Comparison of ENCODE assay signal across 2 cellular contexts in the genomic region with DNA sequence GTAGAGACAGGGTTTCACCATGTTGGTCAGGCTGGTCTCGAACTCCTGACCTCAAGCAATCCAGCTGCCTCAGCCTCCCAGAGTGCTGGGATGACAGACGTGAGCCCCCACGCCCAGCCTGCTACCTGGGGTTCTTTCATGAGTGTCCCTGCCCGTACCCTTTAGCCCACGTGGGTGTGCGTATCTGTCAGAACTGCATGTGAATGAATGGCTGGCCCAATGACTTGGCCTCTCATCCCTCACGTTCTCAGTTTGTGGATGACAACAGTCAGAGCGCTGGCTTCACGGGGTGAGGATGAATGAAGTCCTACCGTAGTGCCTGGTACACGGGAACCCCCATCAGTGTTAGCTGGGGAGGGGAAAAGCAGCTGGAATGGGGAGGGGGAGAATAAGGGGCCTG.
TF ChIP-seq lines count a peak whose summit lies in the region.

No MANE protein-coding gene starts in this region.

TF ChIP-seq in A549, 52 proteins besides CTCF, POLR2A, EP300 and RAD21:
- TF ChIP-seq RFX5 (IDR thresholded peaks at IDR 0.05) (no peak), TP53 (CRISPR knock-in tag; IDR thresholded peaks at IDR 0.05) (no peak), TFCP2L1 (CRISPR knock-in tag; IDR thresholded peaks at IDR 0.05) (no peak), RNF2 (IDR thresholded peaks at IDR 0.05; ENCODE audit: borderline replicate concordance, low read depth) (no peak), HDAC2 (IDR thresholded peaks at IDR 0.05) (no peak), JUNB (IDR thresholded peaks at IDR 0.05) (no peak), RCOR1 (IDR thresholded peaks at IDR 0.05; ENCODE audit: low read depth, low read length) (no peak)
- TF ChIP-seq, protein P1, sequence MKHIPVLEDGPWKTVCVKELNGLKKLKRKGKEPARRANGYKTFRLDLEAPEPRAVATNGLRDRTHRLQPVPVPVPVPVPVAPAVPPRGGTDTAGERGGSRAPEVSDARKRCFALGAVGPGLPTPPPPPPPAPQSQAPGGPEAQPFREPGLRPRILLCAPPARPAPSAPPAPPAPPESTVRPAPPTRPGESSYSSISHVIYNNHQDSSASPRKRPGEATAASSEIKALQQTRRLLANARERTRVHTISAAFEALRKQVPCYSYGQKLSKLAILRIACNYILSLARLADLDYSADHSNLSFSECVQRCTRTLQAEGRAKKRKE (CRISPR knock-in tag; IDR thresholded peaks at IDR 0.05; ENCODE audit: low read depth): no peak
- TF ChIP-seq, protein P2, sequence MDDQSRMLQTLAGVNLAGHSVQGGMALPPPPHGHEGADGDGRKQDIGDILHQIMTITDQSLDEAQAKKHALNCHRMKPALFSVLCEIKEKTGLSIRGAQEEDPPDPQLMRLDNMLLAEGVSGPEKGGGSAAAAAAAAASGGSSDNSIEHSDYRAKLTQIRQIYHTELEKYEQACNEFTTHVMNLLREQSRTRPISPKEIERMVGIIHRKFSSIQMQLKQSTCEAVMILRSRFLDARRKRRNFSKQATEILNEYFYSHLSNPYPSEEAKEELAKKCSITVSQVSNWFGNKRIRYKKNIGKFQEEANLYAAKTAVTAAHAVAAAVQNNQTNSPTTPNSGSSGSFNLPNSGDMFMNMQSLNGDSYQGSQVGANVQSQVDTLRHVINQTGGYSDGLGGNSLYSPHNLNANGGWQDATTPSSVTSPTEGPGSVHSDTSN (IDR thresholded peaks at IDR 0.05): no peak
TF ChIP-seq in A549: peak in this region for 0.

TF ChIP-seq in neural cell, 6 proteins besides CTCF, POLR2A, EP300 and RAD21:
- no peak for TF ChIP-seq TAF1 (IDR thresholded peaks at IDR 0.05; ENCODE audit: low read depth)
- TF ChIP-seq SMC3 (conservative IDR thresholded peaks at IDR 0.05; ENCODE audit: poor library complexity): no peak
- TF ChIP-seq, protein P3, sequence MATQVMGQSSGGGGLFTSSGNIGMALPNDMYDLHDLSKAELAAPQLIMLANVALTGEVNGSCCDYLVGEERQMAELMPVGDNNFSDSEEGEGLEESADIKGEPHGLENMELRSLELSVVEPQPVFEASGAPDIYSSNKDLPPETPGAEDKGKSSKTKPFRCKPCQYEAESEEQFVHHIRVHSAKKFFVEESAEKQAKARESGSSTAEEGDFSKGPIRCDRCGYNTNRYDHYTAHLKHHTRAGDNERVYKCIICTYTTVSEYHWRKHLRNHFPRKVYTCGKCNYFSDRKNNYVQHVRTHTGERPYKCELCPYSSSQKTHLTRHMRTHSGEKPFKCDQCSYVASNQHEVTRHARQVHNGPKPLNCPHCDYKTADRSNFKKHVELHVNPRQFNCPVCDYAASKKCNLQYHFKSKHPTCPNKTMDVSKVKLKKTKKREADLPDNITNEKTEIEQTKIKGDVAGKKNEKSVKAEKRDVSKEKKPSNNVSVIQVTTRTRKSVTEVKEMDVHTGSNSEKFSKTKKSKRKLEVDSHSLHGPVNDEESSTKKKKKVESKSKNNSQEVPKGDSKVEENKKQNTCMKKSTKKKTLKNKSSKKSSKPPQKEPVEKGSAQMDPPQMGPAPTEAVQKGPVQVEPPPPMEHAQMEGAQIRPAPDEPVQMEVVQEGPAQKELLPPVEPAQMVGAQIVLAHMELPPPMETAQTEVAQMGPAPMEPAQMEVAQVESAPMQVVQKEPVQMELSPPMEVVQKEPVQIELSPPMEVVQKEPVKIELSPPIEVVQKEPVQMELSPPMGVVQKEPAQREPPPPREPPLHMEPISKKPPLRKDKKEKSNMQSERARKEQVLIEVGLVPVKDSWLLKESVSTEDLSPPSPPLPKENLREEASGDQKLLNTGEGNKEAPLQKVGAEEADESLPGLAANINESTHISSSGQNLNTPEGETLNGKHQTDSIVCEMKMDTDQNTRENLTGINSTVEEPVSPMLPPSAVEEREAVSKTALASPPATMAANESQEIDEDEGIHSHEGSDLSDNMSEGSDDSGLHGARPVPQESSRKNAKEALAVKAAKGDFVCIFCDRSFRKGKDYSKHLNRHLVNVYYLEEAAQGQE (IDR thresholded peaks at IDR 0.05; ENCODE audit: borderline replicate concordance): no peak
- no peak for TF ChIP-seq EZH2 (IDR thresholded peaks at IDR 0.05; ENCODE audit: borderline replicate concordance, insufficient read depth, low read length, poor library complexity, severe bottlenecking)
- no peak for TF ChIP-seq MXI1 (conservative IDR thresholded peaks at IDR 0.05; ENCODE audit: poor library complexity, severe bottlenecking)
- TF ChIP-seq POLR2AphosphoS5 (IDR thresholded peaks at IDR 0.05): no peak
